In genomic region chr12:111733340-111733739, GRCh38 we compare ENCODE assay signal across 34 cellular contexts.
"Had no signal": no experiment of that assay in that cellular context is flagged by ENCODE, and none has a peak within 500 bp of the region (broad histone marks: within the 10 kb centered on the region; RNA-seq: fewer than 3 reads in every experiment).

No MANE protein-coding gene starts in this region.

- H3K4me1 ChIP-seq: foreskin keratinocyte, gastrocnemius medialis, heart left ventricle had no signal

- H3K4me3 ChIP-seq: cardiac muscle cell, coronary artery, dorsolateral prefrontal cortex, gastrocnemius medialis, heart left ventricle had no signal

- H3K27ac ChIP-seq: cardiac muscle cell, coronary artery, dorsolateral prefrontal cortex, foreskin keratinocyte, gastrocnemius medialis, heart left ventricle, WERI-Rb-1 had no signal

- ATAC-seq: activated CD4-positive, CD25-positive, alpha-beta regulatory T cell treated with anti-CD3 and anti-CD28 coated beads, Interleukin-2, amount 50 U/mL, for 24 hours; activated CD8-positive, alpha-beta T cell treated with anti-CD3 and anti-CD28 coated beads for 36 hours; activated T-cell treated with anti-CD3 and anti-CD28 coated beads, Interleukin-2, amount 50 U/mL, for 4 hours; activated T-helper 17 cell treated with anti-CD3 and anti-CD28 coated beads, Interleukin-2, amount 50 U/mL, for 72 hours; esophagus mucosa; foreskin keratinocyte; gastrocnemius medialis; heart left ventricle; T-helper 17 cell had no signal

- H3K27me3 ChIP-seq: cardiac muscle cell, dorsolateral prefrontal cortex, foreskin keratinocyte, gastrocnemius medialis, heart left ventricle had no signal

- H3K4me3 Mint-ChIP-seq: activated B cell treated with CpG ODN at 0.5 μM for 24 hours; activated CD8-positive, alpha-beta T cell treated with anti-CD3 and anti-CD28 coated beads for 36 hours; activated naive CD8-positive, alpha-beta T cell; activated T-cell treated with anti-CD3 and anti-CD28 coated beads, Interleukin-2, amount 50 U/mL, for 4 hours; activated T-helper 17 cell treated with anti-CD3 and anti-CD28 coated beads, Interleukin-2, amount 50 U/mL, for 72 hours; dendritic cell treated with granulocyte-macrophage colony-stimulating factor and Interleukin-4, amounts not matched to agents 40 ng/mL and 50 ng/mL, for 4 days; endodermal cell; T-helper 17 cell; T-helper 2 cell treated with Interferon-gamma antibody and Interleukin-4, amounts not matched to agents 5 μg/mL and 100 μg/mL, for 36 hours had no signal

- DNase-seq: activated B cell treated with CpG ODN at 0.5 μM for 24 hours; activated CD4-positive, alpha-beta T cell treated with anti-CD3 and anti-CD28 coated beads for 48 hours; activated CD4-positive, alpha-beta T cell treated with anti-CD3 and anti-CD28 coated beads, Interleukin-2, amount 50 U/mL, for 1 hour; activated CD4-positive, alpha-beta T cell treated with anti-CD3 and anti-CD28 coated beads, Interleukin-2, amount 50 U/mL, for 48 hours; activated CD8-positive, alpha-beta memory T cell treated with anti-CD3 and anti-CD28 coated beads for 24 hours; activated CD8-positive, alpha-beta T cell treated with anti-CD3 and anti-CD28 coated beads for 36 hours; activated effector memory CD4-positive, alpha-beta T cell treated with Interleukin-2 at 50 U/mL for 16 hours; activated gamma-delta T cell treated with Interleukin-2 at 50 U/mL for 16 hours; activated naive CD4-positive, alpha-beta T cell treated with anti-CD3 and anti-CD28 coated beads, Interleukin-2, amount 50 U/mL, for 16 hours; activated naive CD4-positive, alpha-beta T cell treated with Interleukin-2 at 50 U/mL for 16 hours; activated T-cell treated with anti-CD3 and anti-CD28 coated beads, Interleukin-2, amount 50 U/mL, for 4 hours; amniotic stem cell; anterior cingulate cortex; central memory CD4-positive, alpha-beta T cell; cerebellar nuclear complex; dorsolateral prefrontal cortex; effector memory CD4-positive, alpha-beta T cell; endodermal cell; foreskin keratinocyte; gastrocnemius medialis; glutamatergic neuron; T-helper 1 cell; T-helper 17 cell; T1000; WERI-Rb-1 had no signal

- H3K27me3 Mint-ChIP-seq: activated B cell treated with CpG ODN at 0.5 μM for 24 hours; activated CD8-positive, alpha-beta T cell treated with anti-CD3 and anti-CD28 coated beads for 36 hours; activated naive CD8-positive, alpha-beta T cell; activated T-helper 17 cell treated with anti-CD3 and anti-CD28 coated beads, Interleukin-2, amount 50 U/mL, for 72 hours; dendritic cell treated with granulocyte-macrophage colony-stimulating factor and Interleukin-4, amounts not matched to agents 40 ng/mL and 50 ng/mL, for 4 days; T-helper 17 cell had no signal

- H3K9me3 Mint-ChIP-seq: activated B cell treated with CpG ODN at 0.5 μM for 24 hours; activated CD8-positive, alpha-beta T cell treated with anti-CD3 and anti-CD28 coated beads for 36 hours; activated T-cell treated with anti-CD3 and anti-CD28 coated beads, Interleukin-2, amount 50 U/mL, for 4 hours; activated T-helper 17 cell treated with anti-CD3 and anti-CD28 coated beads, Interleukin-2, amount 50 U/mL, for 72 hours; dendritic cell treated with granulocyte-macrophage colony-stimulating factor and Interleukin-4, amounts not matched to agents 40 ng/mL and 50 ng/mL, for 4 days; endodermal cell; T-helper 2 cell treated with Interferon-gamma antibody and Interleukin-4, amounts not matched to agents 5 μg/mL and 100 μg/mL, for 36 hours had no signal

- H3K27ac Mint-ChIP-seq: activated B cell treated with CpG ODN at 0.5 μM for 24 hours; activated CD8-positive, alpha-beta T cell treated with anti-CD3 and anti-CD28 coated beads for 36 hours; activated naive CD8-positive, alpha-beta T cell; activated T-helper 17 cell treated with anti-CD3 and anti-CD28 coated beads, Interleukin-2, amount 50 U/mL, for 72 hours; dendritic cell treated with granulocyte-macrophage colony-stimulating factor and Interleukin-4, amounts not matched to agents 40 ng/mL and 50 ng/mL, for 4 days; endodermal cell; T-helper 17 cell; T-helper 2 cell treated with Interferon-gamma antibody and Interleukin-4, amounts not matched to agents 5 μg/mL and 100 μg/mL, for 36 hours had no signal

- H3K9me3 ChIP-seq: gastrocnemius medialis, heart left ventricle had no signal

- H3K4me1 Mint-ChIP-seq: activated T-helper 17 cell treated with anti-CD3 and anti-CD28 coated beads, Interleukin-2, amount 50 U/mL, for 72 hours; endodermal cell; T-helper 17 cell had no signal
